Comparison of ENCODE assay signal across 1 cellular context in genomic region chr11:9757809-9758675, GRCh38.
TF ChIP-seq lines count a peak whose summit lies in the region.

No MANE protein-coding gene starts in this region.

TF ChIP-seq in HepG2, 621 proteins besides CTCF, POLR2A, EP300 and RAD21 (continued from another document and continues in another):
- no peak for TF ChIP-seq TRIM22 (IDR thresholded peaks at IDR 0.05)
- TF ChIP-seq PAX8 (CRISPR knock-in tag; IDR thresholded peaks at IDR 0.05; ENCODE audit: borderline replicate concordance) = 0 out of 2 replicates have a peak, but pooled peaks have one; percentile 21
- TF ChIP-seq PHF8 (CRISPR knock-in tag; IDR thresholded peaks at IDR 0.05) = peak; percentile 80
- no peak for TF ChIP-seq TAF15 (IDR thresholded peaks at IDR 0.05; ENCODE audit: low read depth, low read length, poor library complexity, severe bottlenecking)
- TF ChIP-seq ZNF30 (CRISPR knock-in tag; IDR thresholded peaks at IDR 0.05) = no peak
- no peak for TF ChIP-seq HNRNPL (IDR thresholded peaks at IDR 0.05; ENCODE audit: low read depth, low read length)
- TF ChIP-seq ZNF331 (CRISPR knock-in tag; IDR thresholded peaks at IDR 0.05) = peak; percentile 23; the same call in 1 of the 2 replicates
- peak; percentile 86; the same call in 1 of the 2 replicates for TF ChIP-seq BRD4 (CRISPR knock-in tag; IDR thresholded peaks at IDR 0.05)
- TF ChIP-seq CEBPG (CRISPR knock-in tag; IDR thresholded peaks at IDR 0.05) = no peak
- no peak for TF ChIP-seq ZNF784 (CRISPR knock-in tag; IDR thresholded peaks at IDR 0.05; ENCODE audit: borderline replicate concordance)
- no peak for TF ChIP-seq NFAT5 (CRISPR knock-in tag; IDR thresholded peaks at IDR 0.05)
- no peak for TF ChIP-seq EEA1 (CRISPR knock-in tag; IDR thresholded peaks at IDR 0.05; ENCODE audit: borderline replicate concordance)
- TF ChIP-seq AFF4 (CRISPR knock-in tag; IDR thresholded peaks at IDR 0.05) = no peak
- TF ChIP-seq ZHX1 (CRISPR knock-in tag; IDR thresholded peaks at IDR 0.05; ENCODE audit: low read depth) = peak; percentile 43; the same call in 1 of the 2 replicates
- TF ChIP-seq RBM39 (IDR thresholded peaks at IDR 0.05; ENCODE audit: low read depth, low read length, poor library complexity, severe bottlenecking) = no peak
- TF ChIP-seq HES4 (CRISPR knock-in tag; IDR thresholded peaks at IDR 0.05; ENCODE audit: borderline replicate concordance) = no peak
- no peak for TF ChIP-seq CREB1 (IDR thresholded peaks at IDR 0.05)
- TF ChIP-seq CREB1 (CRISPR knock-in tag; IDR thresholded peaks at IDR 0.05) = no peak
- TF ChIP-seq NPAS2 (CRISPR knock-in tag; IDR thresholded peaks at IDR 0.05; ENCODE audit: borderline replicate concordance) = no peak
- TF ChIP-seq YY1 (IDR thresholded peaks at IDR 0.05; ENCODE audit: insufficient read depth, insufficient replicate concordance, low read depth, low read length) = peak; percentile 75
- TF ChIP-seq RFX1 (IDR thresholded peaks at IDR 0.05) = no peak
- no peak for TF ChIP-seq ZBTB20 (CRISPR knock-in tag; IDR thresholded peaks at IDR 0.05; ENCODE audit: borderline replicate concordance, low read depth)
- no peak for TF ChIP-seq ZNF781 (CRISPR knock-in tag; IDR thresholded peaks at IDR 0.05; ENCODE audit: borderline replicate concordance, not compliant biosample characterization)
- no peak for TF ChIP-seq NBN (conservative IDR thresholded peaks at IDR 0.05)
- peak; percentile 86 for TF ChIP-seq MAX (IDR thresholded peaks at IDR 0.05)
- TF ChIP-seq CREBL2 (CRISPR knock-in tag; IDR thresholded peaks at IDR 0.05; ENCODE audit: borderline replicate concordance) = no peak
- TF ChIP-seq ZNF124 (CRISPR knock-in tag; IDR thresholded peaks at IDR 0.05) = no peak
- TF ChIP-seq NFATC3 (CRISPR knock-in tag; IDR thresholded peaks at IDR 0.05) = no peak
- TF ChIP-seq AKNA (CRISPR knock-in tag; IDR thresholded peaks at IDR 0.05; ENCODE audit: borderline replicate concordance) = no peak
- peak; percentile 58 for TF ChIP-seq THAP11 (CRISPR knock-in tag; IDR thresholded peaks at IDR 0.05)
- no peak for TF ChIP-seq NFE2L2 (IDR thresholded peaks at IDR 0.05; ENCODE audit: low read length)
- 0 out of 2 replicates have a peak, but pooled peaks have one; percentile 64 for TF ChIP-seq ZUFSP (CRISPR knock-in tag; IDR thresholded peaks at IDR 0.05; ENCODE audit: borderline replicate concordance)
- TF ChIP-seq AHR (CRISPR knock-in tag; IDR thresholded peaks at IDR 0.05) = no peak
- TF ChIP-seq REL (CRISPR knock-in tag; conservative IDR thresholded peaks at IDR 0.05) = no peak
- TF ChIP-seq ZNF567 (CRISPR knock-in tag; IDR thresholded peaks at IDR 0.05; ENCODE audit: borderline replicate concordance) = no peak
